In genomic region chr12:2283480-2283879, GRCh38 we compare ENCODE assay signal across 16 cellular contexts.
A peak's percentile ranks its signal among the peaks of the same experiment; 100 is the strongest.
DNase-seq lines count a peak whose midpoint lies in the region; ATAC-seq and TF ChIP-seq lines count a peak whose summit lies in the region.
"Had no signal": no experiment of that assay in that cellular context is flagged by ENCODE, and none has a peak within 500 bp of the region (broad histone marks: within the 10 kb centered on the region; RNA-seq: fewer than 3 reads in every experiment).

No MANE protein-coding gene starts in this region.

- peak overlapping the region in 9 of 11 experiments; percentile 50 to 79 (median 73); a peak in 17 of 22 replicates for H3K9ac ChIP-seq in BLaER1 treated with 17β-estradiol and CSF1 and Interleukin-3, amounts not matched to agents 10 nM and 100 nM
- peak overlapping the region; percentile 81 for H3K9ac ChIP-seq in mesenchymal stem cell (ENCODE audit: low read length)
- H3K9ac ChIP-seq in subcutaneous abdominal adipose tissue (ENCODE audit: low read length in 5 of 5) = peak overlapping the region in 1 of 5 donors; percentile 51

- TF ChIP-seq CTCF in VCaP (conservative IDR thresholded peaks at IDR 0.05) = no peak

- H3K79me1 ChIP-seq in mesenchymal stem cell (replicated peaks; ENCODE audit: low read length, poor library complexity, severe bottlenecking) = no peaks in the 10 kb centered on the region

- peak overlapping the region; percentile 18 to 76 for H3K18ac ChIP-seq in mesenchymal stem cell (ENCODE audit: low read depth in 1 of 2, low read length in 2 of 2)

- no peaks in the 10 kb centered on the region for H3K27me3 ChIP-seq in BLaER1 treated with 17β-estradiol and CSF1 and Interleukin-3, amounts not matched to agents 10 nM and 100 nM
- no peaks in the 10 kb centered on the region for H3K27me3 ChIP-seq in mesenchymal stem cell (ENCODE audit: control insufficient read depth in 1 of 2, insufficient read depth in 1 of 2, low read length in 2 of 2)
- peaks cover 0 to 2% (median 0%) of the 10 kb centered on the region in 5 donors for H3K27me3 ChIP-seq in subcutaneous abdominal adipose tissue (ENCODE audit: control insufficient read depth in 5 of 5, insufficient read depth in 4 of 5, low read length in 5 of 5)
- H3K27me3 ChIP-seq: right lobe of liver had no signal

- peak overlapping the region; percentile 11 to 92 (median 81); a peak in 19 of 22 replicates for H3K27ac ChIP-seq in BLaER1 treated with 17β-estradiol and CSF1 and Interleukin-3, amounts not matched to agents 10 nM and 100 nM
- H3K27ac ChIP-seq in VCaP (peak overlapping the region; percentile 81; the same call in 1 of the 2 replicates), mesenchymal stem cell (ENCODE audit: low read length, poor library complexity, severe bottlenecking) (peak overlapping the region; percentile 76), subcutaneous abdominal adipose tissue (ENCODE audit: low read depth, low read length) (peak overlapping the region; percentile 52)
- H3K27ac ChIP-seq: right lobe of liver had no signal

- DNase-seq in mesenchymal stem cell (no peak), glomerular visceral epithelial cell (ENCODE audit: extremely low spot score) (no peak)
- DNase-seq in central memory CD4-positive, alpha-beta T cell = no peak
- DNase-seq in activated effector memory CD4-positive, alpha-beta T cell treated with Interleukin-2 at 50 U/mL for 16 hours = no peak
- DNase-seq: activated CD8-positive, alpha-beta memory T cell treated with anti-CD3 and anti-CD28 coated beads for 24 hours; dermis blood vessel endothelial cell; natural killer cell; NCI-H774; stimulated activated CD4-positive, alpha-beta T cell treated with anti-CD3 and anti-CD28 coated beads, Interleukin-4, amount 100 ng/mL, for 24 hours had no signal

- H2BK12ac ChIP-seq in mesenchymal stem cell (ENCODE audit: low read length in 2 of 2) = peak overlapping the region; percentile 61 to 76

- no peak overlapping the region for H3K23ac ChIP-seq in mesenchymal stem cell (ENCODE audit: low read length in 2 of 2)

- peak overlapping the region; percentile 87 for H4K8ac ChIP-seq in mesenchymal stem cell (ENCODE audit: low read length)

- H2BK120ac ChIP-seq in mesenchymal stem cell (ENCODE audit: low read depth, low read length) = no peak overlapping the region

- peak overlapping the region; percentile 85 for H4K91ac ChIP-seq in mesenchymal stem cell (ENCODE audit: low read length)

- no peak for ATAC-seq in HG02678 (IDR thresholded peaks at IDR 0.05; ENCODE audit: unreplicated experiment)
- ATAC-seq: left lobe of liver, natural killer cell, WTC11 had no signal

- H3K4me1 ChIP-seq in BLaER1 treated with 17β-estradiol and CSF1 and Interleukin-3, amounts not matched to agents 10 nM and 100 nM = peaks cover 49 to 67% (median 62%) of the 10 kb centered on the region in 10 experiments
- H3K4me1 ChIP-seq in mesenchymal stem cell (ENCODE audit: control insufficient read depth, insufficient read depth, low read depth, low read length) (peaks cover 17% of the 10 kb centered on the region), subcutaneous abdominal adipose tissue (ENCODE audit: control insufficient read depth in 5 of 5, insufficient read depth in 5 of 5, low read length in 5 of 5) (peaks cover 10 to 51% (median 45%) of the 10 kb centered on the region in 5 donors)
- H3K4me1 ChIP-seq: right lobe of liver had no signal

- no peaks in the 10 kb centered on the region for H3K36me3 ChIP-seq in BLaER1 treated with 17β-estradiol and CSF1 and Interleukin-3, amounts not matched to agents 10 nM and 100 nM
- no peaks in the 10 kb centered on the region for H3K36me3 ChIP-seq in mesenchymal stem cell (ENCODE audit: control insufficient read depth in 1 of 2, insufficient read depth in 2 of 2, low read depth in 1 of 2, low read length in 2 of 2)
- H3K36me3 ChIP-seq in subcutaneous abdominal adipose tissue (ENCODE audit: control insufficient read depth in 5 of 5, insufficient read depth in 5 of 5, low read length in 5 of 5) = no peaks in the 10 kb centered on the region
- H3K36me3 ChIP-seq: right lobe of liver had no signal

- no peaks in the 10 kb centered on the region for H4K20me1 ChIP-seq in BLaER1 treated with 17β-estradiol and CSF1 and Interleukin-3, amounts not matched to agents 10 nM and 100 nM

- peak overlapping the region; percentile 73 to 89 (median 81) for H3K4me2 ChIP-seq in BLaER1 treated with 17β-estradiol and CSF1 and Interleukin-3, amounts not matched to agents 10 nM and 100 nM
- no peak overlapping the region for H3K4me2 ChIP-seq in mesenchymal stem cell (ENCODE audit: low read length, poor library complexity, severe bottlenecking)

- peak overlapping the region in 1 of 2 experiments; percentile 66 for H3K4ac ChIP-seq in mesenchymal stem cell (ENCODE audit: low read depth in 1 of 2, low read length in 2 of 2)

- H3K4me3 ChIP-seq in BLaER1 treated with 17β-estradiol and CSF1 and Interleukin-3, amounts not matched to agents 10 nM and 100 nM = peak overlapping the region in 2 of 10 experiments; percentile 13 to 33; a peak in 2 of 20 replicates
- H3K4me3 ChIP-seq in mesenchymal stem cell (ENCODE audit: insufficient read depth in 1 of 2, low read depth in 1 of 2, low read length in 2 of 2) = peak overlapping the region in 1 of 2 experiments; percentile 52
- peak overlapping the region in 1 of 5 donors; percentile 4 for H3K4me3 ChIP-seq in subcutaneous abdominal adipose tissue (ENCODE audit: low read depth in 1 of 5, low read length in 5 of 5)
- H3K4me3 ChIP-seq: right lobe of liver had no signal

- WGBS in mesenchymal stem cell = 95% methylated on average over 6 of the region's 6 CpGs

- no peak overlapping the region for H2BK15ac ChIP-seq in mesenchymal stem cell (ENCODE audit: low read depth, poor library complexity, severe bottlenecking)

- H3K14ac ChIP-seq in mesenchymal stem cell (ENCODE audit: low read length in 2 of 2) = no peak overlapping the region

- peaks cover 12 to 30% (median 25%) of the 10 kb centered on the region in 11 experiments for H3K9me3 ChIP-seq in BLaER1 treated with 17β-estradiol and CSF1 and Interleukin-3, amounts not matched to agents 10 nM and 100 nM (replicated peaks in 1 of 11)
- H3K9me3 ChIP-seq in mesenchymal stem cell (ENCODE audit: control insufficient read depth, low read length) (no peaks in the 10 kb centered on the region), subcutaneous abdominal adipose tissue (ENCODE audit: control insufficient read depth in 5 of 5, low read length in 5 of 5) (no peaks in the 10 kb centered on the region)
- H3K9me3 ChIP-seq: right lobe of liver had no signal

- H2AFZ ChIP-seq in mesenchymal stem cell (ENCODE audit: low read depth, low read length) = no peak overlapping the region

- H2AK5ac ChIP-seq in mesenchymal stem cell (ENCODE audit: low read length, severe bottlenecking) = peak overlapping the region; percentile 6

- no peak overlapping the region for H2BK5ac ChIP-seq in mesenchymal stem cell (ENCODE audit: low read depth, low read length, poor library complexity, severe bottlenecking)
